In the genomic region with DNA sequence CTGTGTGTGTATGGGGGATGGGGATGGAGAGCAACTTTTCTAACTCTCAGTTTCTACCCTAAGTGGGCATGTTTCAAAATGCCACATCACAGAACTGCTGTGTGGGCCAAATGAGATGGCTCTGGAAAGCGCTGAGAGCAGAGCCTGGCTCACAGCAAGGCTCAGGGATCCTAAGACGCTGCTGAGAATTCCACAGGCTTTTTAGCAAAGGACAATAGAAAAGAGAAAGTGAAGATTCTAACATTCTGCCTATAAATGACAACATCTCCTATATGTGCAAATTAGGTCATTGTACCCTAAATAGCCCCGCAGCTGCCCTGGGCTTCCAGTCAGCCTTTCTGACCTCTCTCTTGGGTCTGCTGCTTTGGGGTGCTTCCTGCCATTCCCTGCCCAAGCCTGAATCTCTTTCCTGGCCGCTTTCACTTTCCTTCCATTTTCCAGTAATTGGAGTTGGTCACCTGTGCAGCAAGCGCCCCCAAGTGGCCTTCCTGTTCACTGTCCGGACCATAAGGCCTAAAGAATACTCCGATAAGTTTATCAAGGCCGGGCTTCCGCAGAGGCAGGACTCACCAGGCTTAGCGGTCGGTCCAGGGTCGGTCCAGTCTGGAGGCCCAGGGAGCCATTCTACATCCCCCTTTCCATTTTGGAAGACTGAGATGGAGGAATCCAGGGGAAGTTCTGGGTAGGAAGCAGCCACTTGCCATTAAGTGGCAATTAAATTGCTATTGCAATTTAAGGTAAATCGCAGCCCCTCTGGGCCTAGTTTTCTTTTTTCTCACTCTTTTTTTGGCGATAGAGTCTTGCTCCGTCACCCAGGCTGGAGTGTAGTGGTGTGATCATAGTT, we compare ENCODE assay signal across 9 cellular contexts. TPM values are rescaled to one million over a fixed set of nuclear protein-coding genes. Genes with fewer than 3 reads are reported as not detected.
DNase-seq lines count a peak whose midpoint lies in the region; ATAC-seq lines count a peak whose summit lies in the region.
"Had no signal": no experiment of that assay in that cellular context is flagged by ENCODE, and none has a peak within 500 bp of the region (broad histone marks: within the 10 kb centered on the region; RNA-seq: fewer than 3 reads in every experiment).

No MANE protein-coding gene starts in this region.

- POLR2A ChIA-PET in activated CD8-positive, alpha-beta T cell treated with anti-CD3 and anti-CD28 coated beads, Interleukin-2, amount 10 ng/mL, durations not matched to agents 7 days and 5 days (lab: Charles Lee), result interaction anchor here (1.2 to 3.8 kb wide), 2 partner anchors 34 to 48 kb away, joined by 5 to 15 read pairs; no protein-coding TSS in a partner anchor

- ATAC-seq in CD4-positive, CD25-positive, alpha-beta regulatory T cell (ENCODE audit: low read depth in 2 of 2), result peak; percentile 74 to 77
- ATAC-seq in HG03439 (IDR thresholded peaks at IDR 0.05; ENCODE audit: unreplicated experiment) (peak; percentile 58), HG02623 (IDR thresholded peaks at IDR 0.05; ENCODE audit: unreplicated experiment) (no peak)
- peak; percentile 90 for ATAC-seq in activated CD8-positive, alpha-beta T cell treated with anti-CD3 and anti-CD28 coated beads, Interleukin-2, amount 10 ng/mL, durations not matched to agents 7 days and 5 days

- H3K4me1 Mint-ChIP-seq in CD4-positive, CD25-positive, alpha-beta regulatory T cell, result peaks cover 0 to 30% (median 13%) of the 10 kb centered on the region in 4 donors
- peaks cover 26% of the 10 kb centered on the region for H3K4me1 Mint-ChIP-seq in activated CD8-positive, alpha-beta T cell treated with anti-CD3 and anti-CD28 coated beads, Interleukin-2, amount 10 ng/mL, durations not matched to agents 7 days and 5 days (ENCODE audit: low read depth)

- DNase-seq in CD4-positive, CD25-positive, alpha-beta regulatory T cell, result peak; percentile 54 to 82 (median 69)
- DNase-seq in NCI-H774 (lab: John Stamatoyannopoulos, UW) (peak; percentile 81), medulla oblongata (ENCODE audit: extremely low spot score) (peak; percentile 95)
- peak; percentile 85 for DNase-seq in activated CD8-positive, alpha-beta T cell treated with anti-CD3 and anti-CD28 coated beads, Interleukin-2, amount 10 ng/mL, durations not matched to agents 7 days and 5 days
- peak; percentile 59 for DNase-seq in effector CD4-positive, alpha-beta T cell
- peak; percentile 57 to 65 (median 61) for DNase-seq in stimulated activated CD4-positive, alpha-beta T cell treated with anti-CD3 and anti-CD28 coated beads, TNF-alpha, amount 100 ng/mL, for 4 hours (ENCODE audit: low read depth in 3 of 3)

- peak overlapping the region; percentile 70 for H3K4me3 ChIP-seq in CD4-positive, CD25-positive, alpha-beta regulatory T cell (ENCODE audit: low read depth, low read length)

- CTCF ChIA-PET in activated CD8-positive, alpha-beta T cell treated with anti-CD3 and anti-CD28 coated beads, Interleukin-2, amount 10 ng/mL, durations not matched to agents 7 days and 5 days (lab: Charles Lee), result interaction anchor here (0.8 to 5.0 kb wide), 27 partner anchors 10 to 210 kb away, joined by 3 to 116 read pairs (median 5); no protein-coding TSS in a partner anchor

- peaks cover 0 to 6% (median 0%) of the 10 kb centered on the region in 7 donors for H3K9me3 Mint-ChIP-seq in CD4-positive, CD25-positive, alpha-beta regulatory T cell
- H3K9me3 Mint-ChIP-seq in activated CD8-positive, alpha-beta T cell treated with anti-CD3 and anti-CD28 coated beads, Interleukin-2, amount 10 ng/mL, durations not matched to agents 7 days and 5 days (ENCODE audit: insufficient read depth), result peaks cover 8% of the 10 kb centered on the region

- peaks cover 10% of the 10 kb centered on the region for H3K4me1 ChIP-seq in CD4-positive, CD25-positive, alpha-beta regulatory T cell (ENCODE audit: control insufficient read depth, insufficient read depth, low read length, poor library complexity, severe bottlenecking)

- H3K27ac ChIP-seq in CD4-positive, CD25-positive, alpha-beta regulatory T cell (ENCODE audit: insufficient read depth, low read length, poor library complexity, severe bottlenecking), result no peak overlapping the region

- peaks cover 12% of the 10 kb centered on the region for H3K27me3 Mint-ChIP-seq in CD4-positive, CD25-positive, alpha-beta regulatory T cell
- H3K27me3 Mint-ChIP-seq in activated CD8-positive, alpha-beta T cell treated with anti-CD3 and anti-CD28 coated beads, Interleukin-2, amount 10 ng/mL, durations not matched to agents 7 days and 5 days (ENCODE audit: low read depth), result peaks cover 6% of the 10 kb centered on the region

- H3K4me3 Mint-ChIP-seq in CD4-positive, CD25-positive, alpha-beta regulatory T cell, result peak overlapping the region; percentile 22 to 91 (median 82)
- H3K4me3 Mint-ChIP-seq in activated CD8-positive, alpha-beta T cell treated with anti-CD3 and anti-CD28 coated beads, Interleukin-2, amount 10 ng/mL, durations not matched to agents 7 days and 5 days, result peak overlapping the region; percentile 68

- no peaks in the 10 kb centered on the region for H3K36me3 ChIP-seq in CD4-positive, CD25-positive, alpha-beta regulatory T cell (ENCODE audit: control insufficient read depth, insufficient read depth, low read length)

- H3K9me3 ChIP-seq in CD4-positive, CD25-positive, alpha-beta regulatory T cell (ENCODE audit: control insufficient read depth in 2 of 2, low read length in 2 of 2), result no peaks in the 10 kb centered on the region

- H3K27me3 ChIP-seq in CD4-positive, CD25-positive, alpha-beta regulatory T cell (ENCODE audit: control insufficient read depth, insufficient read depth, low read length), result no peaks in the 10 kb centered on the region

- peaks cover 4% of the 10 kb centered on the region for H3K36me3 Mint-ChIP-seq in CD4-positive, CD25-positive, alpha-beta regulatory T cell
- H3K36me3 Mint-ChIP-seq in activated CD8-positive, alpha-beta T cell treated with anti-CD3 and anti-CD28 coated beads, Interleukin-2, amount 10 ng/mL, durations not matched to agents 7 days and 5 days (ENCODE audit: low read depth), result peaks cover 6% of the 10 kb centered on the region

- peak overlapping the region; percentile 64 to 95 (median 89) for H3K27ac Mint-ChIP-seq in CD4-positive, CD25-positive, alpha-beta regulatory T cell
- peak overlapping the region; percentile 72 for H3K27ac Mint-ChIP-seq in activated CD8-positive, alpha-beta T cell treated with anti-CD3 and anti-CD28 coated beads, Interleukin-2, amount 10 ng/mL, durations not matched to agents 7 days and 5 days

RNA-seq across cellular contexts. Expression of a gene that starts 6.7 kb away (rescaled TPM):
- 5.0 TPM for total RNA-seq in CD4-positive, CD25-positive, alpha-beta regulatory T cell
- 1 to 10 TPM; 1.2 to 3.5 (median 1.9) TPM for polyA plus RNA-seq in CD4-positive, CD25-positive, alpha-beta regulatory T cell
- total RNA-seq in activated CD8-positive, alpha-beta T cell treated with anti-CD3 and anti-CD28 coated beads, Interleukin-2, amount 10 ng/mL, durations not matched to agents 7 days and 5 days, result 1 to 10 TPM; 6.3 to 7.4 TPM

RNA-seq across cellular contexts. Expression of a gene that starts 30.4 kb away (rescaled TPM):
- 15.5 TPM for total RNA-seq in CD4-positive, CD25-positive, alpha-beta regulatory T cell
- 1 to 10 TPM; 6.8 to 7.8 (median 7.0) TPM for polyA plus RNA-seq in CD4-positive, CD25-positive, alpha-beta regulatory T cell
- 10 to 100 TPM; 30.0 to 30.1 TPM for total RNA-seq in activated CD8-positive, alpha-beta T cell treated with anti-CD3 and anti-CD28 coated beads, Interleukin-2, amount 10 ng/mL, durations not matched to agents 7 days and 5 days

RNA-seq across cellular contexts. Expression of a gene that starts 36.4 kb away (rescaled TPM):
- total RNA-seq in CD4-positive, CD25-positive, alpha-beta regulatory T cell, result 19.8 TPM
- polyA plus RNA-seq in CD4-positive, CD25-positive, alpha-beta regulatory T cell, result 10 to 100 TPM; 12.9 to 20.7 (median 15.9) TPM
- total RNA-seq in activated CD8-positive, alpha-beta T cell treated with anti-CD3 and anti-CD28 coated beads, Interleukin-2, amount 10 ng/mL, durations not matched to agents 7 days and 5 days, result 10 to 100 TPM; 38.4 to 38.8 TPM

RNA-seq across cellular contexts. Expression of a gene that starts 54.3 kb away (rescaled TPM):
- not detected for total RNA-seq in CD4-positive, CD25-positive, alpha-beta regulatory T cell
- under 1 TPM in 2 of 4 donors, not detected in 2; 0.25 to 0.32 TPM for polyA plus RNA-seq in CD4-positive, CD25-positive, alpha-beta regulatory T cell
- not detected for total RNA-seq in activated CD8-positive, alpha-beta T cell treated with anti-CD3 and anti-CD28 coated beads, Interleukin-2, amount 10 ng/mL, durations not matched to agents 7 days and 5 days
- total RNA-seq: T-helper 2 cell treated with Interferon-gamma antibody and Interleukin-4, amounts not matched to agents 100 ng/mL and 5 ng/mL, for 36 hours had no signal
